Comparison of ENCODE assay signal across 20 cellular contexts in the genomic region with DNA sequence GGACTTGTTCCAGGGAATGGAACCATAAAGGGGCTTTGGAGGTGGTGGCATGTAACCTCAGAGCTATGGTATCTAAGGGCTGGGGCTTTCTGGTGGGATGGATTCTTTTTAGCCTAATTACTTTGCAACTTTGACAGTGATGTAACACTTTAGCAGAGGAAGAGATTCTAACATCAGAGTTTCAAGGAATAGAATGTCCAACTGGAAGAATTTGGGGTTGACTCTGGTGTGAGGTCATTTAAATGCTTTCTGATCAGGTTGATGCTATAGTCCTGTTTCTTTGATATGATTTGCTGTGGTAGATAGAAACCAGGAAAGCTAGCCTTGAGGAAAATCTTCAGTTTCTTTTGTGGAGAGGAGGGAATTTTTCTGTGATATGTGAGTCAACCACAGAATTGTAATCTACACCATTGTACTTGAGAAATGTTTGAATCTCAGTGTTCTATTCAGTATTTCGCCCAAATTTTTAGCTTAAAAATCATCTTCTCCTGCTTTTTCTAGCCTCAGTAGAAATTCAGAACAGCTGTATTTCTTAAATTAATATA. TPM values are rescaled to one million over a fixed set of nuclear protein-coding genes. Genes with fewer than 3 reads are reported as not detected.
DNase-seq lines count a peak whose midpoint lies in the region; ATAC-seq and TF ChIP-seq lines count a peak whose summit lies in the region.
"Had no signal": no experiment of that assay in that cellular context is flagged by ENCODE, and none has a peak within 500 bp of the region (broad histone marks: within the 10 kb centered on the region; RNA-seq: fewer than 3 reads in every experiment).

No MANE protein-coding gene starts in this region.

- no peak overlapping the region for H2AFZ ChIP-seq in GM23338

- H3K4me1 Mint-ChIP-seq in GM23338, result peaks cover 4% of the 10 kb centered on the region; the same call in 2 of the 3 replicates

- H3K4me1 ChIP-seq in GM23338 (ENCODE audit: insufficient read depth) (no peaks in the 10 kb centered on the region), spleen (no peaks in the 10 kb centered on the region), upper lobe of right lung (no peaks in the 10 kb centered on the region)

- no peak for TF ChIP-seq POLR2A in spleen (IDR thresholded peaks at IDR 0.05)

- TF ChIP-seq CTCF in GM23338 (conservative IDR thresholded peaks at IDR 0.05; ENCODE audit: low read depth in 2 of 2) (no peak), astrocyte of the spinal cord (IDR thresholded peaks at IDR 0.05; ENCODE audit: low read depth, low read length) (no peak), spleen (IDR thresholded peaks at IDR 0.05 in 8 of 11, conservative IDR thresholded peaks at IDR 0.05 in 3 of 11) (no peak), upper lobe of right lung (IDR thresholded peaks at IDR 0.05) (no peak)

- no peaks in the 10 kb centered on the region for H4K20me1 ChIP-seq in GM23338 (replicated peaks; ENCODE audit: insufficient read depth)

- H3K36me3 Mint-ChIP-seq in GM23338 (ENCODE audit: low read depth), result peaks cover 7% of the 10 kb centered on the region; the same call in 2 of the 3 replicates

- in situ Hi-C loops in astrocyte of the spinal cord (cut with HindIII; ENCODE audit: low sequenced_read_pairs), result no loop called here

- no peak overlapping the region for H3K27ac ChIP-seq in GM23338 (ENCODE audit: low read depth)
- H3K27ac ChIP-seq in spleen, result no peak overlapping the region
- H3K27ac ChIP-seq in upper lobe of right lung, result no peak overlapping the region
- H3K27ac ChIP-seq: SJCRH30, stomach, upper lobe of left lung had no signal

- H3K27me3 ChIP-seq in GM23338 (ENCODE audit: insufficient read depth), result no peaks in the 10 kb centered on the region
- no peaks in the 10 kb centered on the region for H3K27me3 ChIP-seq in spleen (replicated peaks in 1 of 7)
- no peaks in the 10 kb centered on the region for H3K27me3 ChIP-seq in upper lobe of right lung
- H3K27me3 ChIP-seq: SJCRH30, stomach, upper lobe of left lung had no signal

- H3K9me3 Mint-ChIP-seq in GM23338, result no peaks in the 10 kb centered on the region
- H3K9me3 Mint-ChIP-seq: activated T-helper 2 cell treated with anti-CD3 and anti-CD28 coated beads, Interferon-gamma antibody, Interleukin-2, Interleukin-4, amounts not matched to agents 10 μg/mL and 5 μg/mL and 100 μg/mL, durations not matched to agents 14 hours and 24 hours and 36 hours; naive B cell had no signal

- H3K9me3 ChIP-seq in spleen, result no peaks in the 10 kb centered on the region
- H3K9me3 ChIP-seq in upper lobe of right lung, result no peaks in the 10 kb centered on the region
- H3K9me3 ChIP-seq: SJCRH30, stomach, upper lobe of left lung had no signal

- H3K4me2 ChIP-seq in GM23338, result no peak overlapping the region

- H3K9me2 ChIP-seq in GM23338 (ENCODE audit: insufficient read depth), result no peaks in the 10 kb centered on the region

- no peak overlapping the region for H3K4me3 Mint-ChIP-seq in GM23338
- H3K4me3 Mint-ChIP-seq: naive B cell had no signal

- H3K27ac Mint-ChIP-seq in GM23338, result peak overlapping the region; percentile 38; the same call in 1 of the 2 replicates
- H3K27ac Mint-ChIP-seq: activated T-helper 2 cell treated with anti-CD3 and anti-CD28 coated beads, Interferon-gamma antibody, Interleukin-2, Interleukin-4, amounts not matched to agents 10 μg/mL and 5 μg/mL and 100 μg/mL, durations not matched to agents 14 hours and 24 hours and 36 hours; naive B cell had no signal

- no peak for DNase-seq in GM23338 (ENCODE audit: low spot score)
- peak; percentile 45 for DNase-seq in NCI-H226
- peak; percentile 52 for DNase-seq in astrocyte of the spinal cord (ENCODE audit: low read depth, low spot score)
- peak; percentile 20 for DNase-seq in myocyte (ENCODE audit: low read depth)
- no peak for DNase-seq in spleen
- DNase-seq in upper lobe of right lung, result no peak
- no peak for DNase-seq in NCI-H446 treated with DMSO at 0.1 percent for 48 hours (lab: John Stamatoyannopoulos, UW)
- DNase-seq: activated CD4-positive, alpha-beta T cell treated with anti-CD3 and anti-CD28 coated beads for 1 hour; amniotic stem cell; DMS79 treated with DMSO at 0.1 percent for 48 hours; islet precursor cell; naive B cell; posterior cingulate gyrus; stomach; T-helper 9 cell; upper lobe of left lung had no signal

- no peak for ATAC-seq in GM23338
- ATAC-seq in upper lobe of right lung, result no peak
- ATAC-seq in GM21447 (IDR thresholded peaks at IDR 0.05; ENCODE audit: unreplicated experiment), result no peak

- intact Hi-C loops in spleen (cut with DNase I; ENCODE audit: low total_unique reads), result no loop called here
- intact Hi-C loops in upper lobe of right lung (cut with DNase I), result no loop called here

- H3K36me3 ChIP-seq in GM23338 (ENCODE audit: insufficient read depth), result no peaks in the 10 kb centered on the region; the same call in 1 of the 2 replicates
- peaks cover 0 to 72% (median 4%) of the 10 kb centered on the region in 6 donors for H3K36me3 ChIP-seq in spleen
- H3K36me3 ChIP-seq in upper lobe of right lung, result peaks cover 24% of the 10 kb centered on the region

- 89 to 100% (median 95%) methylated on average over 1 of the region's 1 CpG for WGBS in spleen, 5 donors

- no peaks in the 10 kb centered on the region for H3K27me3 Mint-ChIP-seq in GM23338 (ENCODE audit: insufficient read depth, low read depth, poor library complexity)
- H3K27me3 Mint-ChIP-seq: naive B cell had no signal

- peaks cover 17% of the 10 kb centered on the region for H3K79me2 ChIP-seq in GM23338 (replicated peaks; ENCODE audit: insufficient read depth)

- no peaks in the 10 kb centered on the region for H3F3A ChIP-seq in GM23338 (replicated peaks; ENCODE audit: low read depth)

- no peak overlapping the region for H3K4me3 ChIP-seq in GM23338
- H3K4me3 ChIP-seq in astrocyte of the spinal cord (ENCODE audit: low read depth, low read length), result no peak overlapping the region
- H3K4me3 ChIP-seq in spleen, result no peak overlapping the region
- H3K4me3 ChIP-seq in upper lobe of right lung, result no peak overlapping the region
- H3K4me3 ChIP-seq: lung, SJCRH30, stomach, upper lobe of left lung had no signal

TF ChIP-seq in GM23338, 12 proteins besides CTCF, POLR2A, EP300 and RAD21:
- TF ChIP-seq CREB1 (CRISPR knock-in tag; IDR thresholded peaks at IDR 0.05; ENCODE audit: low read depth), result no peak
- TF ChIP-seq STAT1 (IDR thresholded peaks at IDR 0.05; ENCODE audit: unreplicated experiment), result no peak
- no peak for TF ChIP-seq ZNF114 (CRISPR knock-in tag; IDR thresholded peaks at IDR 0.05)
- TF ChIP-seq REST (IDR thresholded peaks at IDR 0.05; ENCODE audit: unreplicated experiment), result no peak
- TF ChIP-seq, protein P1, sequence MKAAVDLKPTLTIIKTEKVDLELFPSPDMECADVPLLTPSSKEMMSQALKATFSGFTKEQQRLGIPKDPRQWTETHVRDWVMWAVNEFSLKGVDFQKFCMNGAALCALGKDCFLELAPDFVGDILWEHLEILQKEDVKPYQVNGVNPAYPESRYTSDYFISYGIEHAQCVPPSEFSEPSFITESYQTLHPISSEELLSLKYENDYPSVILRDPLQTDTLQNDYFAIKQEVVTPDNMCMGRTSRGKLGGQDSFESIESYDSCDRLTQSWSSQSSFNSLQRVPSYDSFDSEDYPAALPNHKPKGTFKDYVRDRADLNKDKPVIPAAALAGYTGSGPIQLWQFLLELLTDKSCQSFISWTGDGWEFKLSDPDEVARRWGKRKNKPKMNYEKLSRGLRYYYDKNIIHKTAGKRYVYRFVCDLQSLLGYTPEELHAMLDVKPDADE (IDR thresholded peaks at IDR 0.05), result no peak
- no peak for TF ChIP-seq EZH2 (IDR thresholded peaks at IDR 0.05; ENCODE audit: low read depth, unreplicated experiment)
- TF ChIP-seq ZNF331 (CRISPR knock-in tag; IDR thresholded peaks at IDR 0.05; ENCODE audit: low read depth), result no peak

RNA-seq across cellular contexts. Expression of gene ATP2C1, which starts 40.0 kb away (rescaled TPM):
- total RNA-seq in GM23338 (2014; rRNA removed; shearing (Covaris generic)), result 75.7 and 81.9 TPM in 2 replicates
- polyA plus RNA-seq in GM23338 (2016; fragmentation: Nextera tagmentation; extraction: Ambion mirVana) (21.2 and 28.1 TPM in 2 replicates), spleen (10 to 100 TPM; 11.9 to 16.3 (median 13.1) TPM)
- total RNA-seq in myocyte (50.0 and 55.6 TPM in 2 replicates), spleen (10 to 100 TPM; 42.2 to 59.7 (median 51.7) TPM), upper lobe of right lung (142 TPM)
- polyA plus RNA-seq in myocyte (2012), result 46.8 TPM

Comparison
In these comparisons a context has a peak if more than half of its experiments do, and no peak if none do; other contexts are left out.
1. DNase-seq: peak in NCI-H226 (single experiment), astrocyte of the spinal cord (single experiment) and myocyte (single experiment); none in GM23338 (single experiment), spleen (single experiment), upper lobe of right lung (single experiment) and NCI-H446 treated with DMSO at 0.1 percent for 48 hours (single experiment).